Comparison of ENCODE assay signal across 3 cellular contexts in the genomic region with DNA sequence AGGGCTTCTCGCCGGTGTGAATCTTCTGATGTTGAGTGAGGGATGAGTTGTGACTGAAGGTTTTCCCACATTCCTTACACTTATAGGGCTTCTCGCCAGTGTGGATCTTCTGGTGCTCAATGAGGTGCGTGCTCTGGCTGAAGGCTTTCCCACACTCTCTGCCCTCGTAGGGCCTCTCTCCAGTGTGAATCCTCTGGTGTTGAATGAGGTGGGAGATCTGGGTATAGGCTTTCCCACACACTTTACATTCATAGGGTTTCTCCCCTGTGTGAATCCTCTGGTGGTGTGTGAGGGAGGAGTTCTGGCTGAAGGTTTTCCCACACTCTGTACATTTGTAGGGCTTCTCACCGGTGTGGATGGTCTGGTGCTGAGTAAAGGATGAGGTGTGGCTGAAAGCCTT.
TF ChIP-seq lines count a peak whose summit lies in the region.

No MANE protein-coding gene starts in this region.

TF ChIP-seq in A549, 52 proteins besides CTCF, POLR2A, EP300 and RAD21:
- TF ChIP-seq KDM1A (IDR thresholded peaks at IDR 0.05; ENCODE audit: low read depth) (0 out of 2 replicates have a peak, but pooled peaks have one; percentile 53), MAFK (IDR thresholded peaks at IDR 0.05; ENCODE audit: partially characterized antibody) (no peak), GATA3 (IDR thresholded peaks at IDR 0.05; ENCODE audit: borderline replicate concordance) (no peak), JUNB (IDR thresholded peaks at IDR 0.05) (no peak), KDM5A (IDR thresholded peaks at IDR 0.05) (no peak)
- TF ChIP-seq, protein P1, sequence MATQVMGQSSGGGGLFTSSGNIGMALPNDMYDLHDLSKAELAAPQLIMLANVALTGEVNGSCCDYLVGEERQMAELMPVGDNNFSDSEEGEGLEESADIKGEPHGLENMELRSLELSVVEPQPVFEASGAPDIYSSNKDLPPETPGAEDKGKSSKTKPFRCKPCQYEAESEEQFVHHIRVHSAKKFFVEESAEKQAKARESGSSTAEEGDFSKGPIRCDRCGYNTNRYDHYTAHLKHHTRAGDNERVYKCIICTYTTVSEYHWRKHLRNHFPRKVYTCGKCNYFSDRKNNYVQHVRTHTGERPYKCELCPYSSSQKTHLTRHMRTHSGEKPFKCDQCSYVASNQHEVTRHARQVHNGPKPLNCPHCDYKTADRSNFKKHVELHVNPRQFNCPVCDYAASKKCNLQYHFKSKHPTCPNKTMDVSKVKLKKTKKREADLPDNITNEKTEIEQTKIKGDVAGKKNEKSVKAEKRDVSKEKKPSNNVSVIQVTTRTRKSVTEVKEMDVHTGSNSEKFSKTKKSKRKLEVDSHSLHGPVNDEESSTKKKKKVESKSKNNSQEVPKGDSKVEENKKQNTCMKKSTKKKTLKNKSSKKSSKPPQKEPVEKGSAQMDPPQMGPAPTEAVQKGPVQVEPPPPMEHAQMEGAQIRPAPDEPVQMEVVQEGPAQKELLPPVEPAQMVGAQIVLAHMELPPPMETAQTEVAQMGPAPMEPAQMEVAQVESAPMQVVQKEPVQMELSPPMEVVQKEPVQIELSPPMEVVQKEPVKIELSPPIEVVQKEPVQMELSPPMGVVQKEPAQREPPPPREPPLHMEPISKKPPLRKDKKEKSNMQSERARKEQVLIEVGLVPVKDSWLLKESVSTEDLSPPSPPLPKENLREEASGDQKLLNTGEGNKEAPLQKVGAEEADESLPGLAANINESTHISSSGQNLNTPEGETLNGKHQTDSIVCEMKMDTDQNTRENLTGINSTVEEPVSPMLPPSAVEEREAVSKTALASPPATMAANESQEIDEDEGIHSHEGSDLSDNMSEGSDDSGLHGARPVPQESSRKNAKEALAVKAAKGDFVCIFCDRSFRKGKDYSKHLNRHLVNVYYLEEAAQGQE (IDR thresholded peaks at IDR 0.05): no peak

TF ChIP-seq in HCT116, 20 proteins besides CTCF, POLR2A, EP300 and RAD21:
- TF ChIP-seq CBX3 (IDR thresholded peaks at IDR 0.05; ENCODE audit: low read depth) (peak; percentile 17; the same call in 1 of the 2 replicates), JUND (IDR thresholded peaks at IDR 0.05) (no peak)

TF ChIP-seq in K562, 482 proteins besides CTCF, POLR2A, EP300 and RAD21 (continues in another document):
- TF ChIP-seq MTA3 (IDR thresholded peaks at IDR 0.05; ENCODE audit: borderline replicate concordance) (0 out of 2 replicates have a peak, but pooled peaks have one; percentile 39), NFIC (IDR thresholded peaks at IDR 0.05) (no peak), C11orf30 (IDR thresholded peaks at IDR 0.05; ENCODE audit: low read depth) (no peak), TRIM28 (IDR thresholded peaks at IDR 0.05) (peak; percentile 99), MLLT1 (IDR thresholded peaks at IDR 0.05) (no peak), KDM5B (IDR thresholded peaks at IDR 0.05; ENCODE audit: insufficient replicate concordance, low read depth, low read length) (no peak), ZNF584 (CRISPR knock-in tag; IDR thresholded peaks at IDR 0.05; ENCODE audit: low read depth) (no peak), ZNF197 (CRISPR knock-in tag; IDR thresholded peaks at IDR 0.05; ENCODE audit: low read depth) (no peak), CBX5 (IDR thresholded peaks at IDR 0.05; ENCODE audit: borderline replicate concordance, low read depth) (peak; percentile 55), CUX1 (CRISPR knock-in tag; IDR thresholded peaks at IDR 0.05) (no peak), ZNF282 (CRISPR knock-in tag; IDR thresholded peaks at IDR 0.05) (no peak), ZNF785 (CRISPR knock-in tag; IDR thresholded peaks at IDR 0.05) (no peak), ZNF668 (CRISPR knock-in tag; IDR thresholded peaks at IDR 0.05) (no peak), ARHGAP35 (IDR thresholded peaks at IDR 0.05; ENCODE audit: partially characterized antibody) (no peak), ZBTB40 (IDR thresholded peaks at IDR 0.05) (no peak), ZBTB40 (CRISPR knock-in tag; IDR thresholded peaks at IDR 0.05) (no peak), GATAD2A (IDR thresholded peaks at IDR 0.05) (no peak), ZEB2 (IDR thresholded peaks at IDR 0.05) (0 out of 2 replicates have a peak, but pooled peaks have one; percentile 17), CBFB (CRISPR knock-in tag; IDR thresholded peaks at IDR 0.05) (no peak), ELF4 (CRISPR knock-in tag; IDR thresholded peaks at IDR 0.05) (no peak), TRIM24 (IDR thresholded peaks at IDR 0.05) (peak in 1 of 2 experiments; percentile 60; a peak in 2 of 4 replicates), FOXM1 (IDR thresholded peaks at IDR 0.05; ENCODE audit: low read depth) (no peak), FOXM1 (CRISPR knock-in tag; IDR thresholded peaks at IDR 0.05; ENCODE audit: low read depth) (no peak), CBX3 (IDR thresholded peaks at IDR 0.05; ENCODE audit: borderline replicate concordance in 1 of 2, low read length in 2 of 2) (peak; percentile 23 to 72; a peak in 2 of 3 replicates), ZFP1 (CRISPR knock-in tag; IDR thresholded peaks at IDR 0.05) (no peak), GATAD2B (IDR thresholded peaks at IDR 0.05; ENCODE audit: borderline replicate concordance) (no peak)
- TF ChIP-seq, protein P2, sequence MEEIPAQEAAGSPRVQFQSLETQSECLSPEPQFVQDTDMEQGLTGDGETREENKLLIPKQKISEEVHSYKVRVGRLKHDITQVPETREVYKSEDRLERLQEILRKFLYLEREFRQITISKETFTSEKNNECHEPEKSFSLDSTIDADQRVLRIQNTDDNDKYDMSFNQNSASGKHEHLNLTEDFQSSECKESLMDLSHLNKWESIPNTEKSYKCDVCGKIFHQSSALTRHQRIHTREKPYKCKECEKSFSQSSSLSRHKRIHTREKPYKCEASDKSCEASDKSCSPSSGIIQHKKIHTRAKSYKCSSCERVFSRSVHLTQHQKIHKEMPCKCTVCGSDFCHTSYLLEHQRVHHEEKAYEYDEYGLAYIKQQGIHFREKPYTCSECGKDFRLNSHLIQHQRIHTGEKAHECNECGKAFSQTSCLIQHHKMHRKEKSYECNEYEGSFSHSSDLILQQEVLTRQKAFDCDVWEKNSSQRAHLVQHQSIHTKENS (CRISPR knock-in tag; IDR thresholded peaks at IDR 0.05): no peak
- TF ChIP-seq, protein P3, sequence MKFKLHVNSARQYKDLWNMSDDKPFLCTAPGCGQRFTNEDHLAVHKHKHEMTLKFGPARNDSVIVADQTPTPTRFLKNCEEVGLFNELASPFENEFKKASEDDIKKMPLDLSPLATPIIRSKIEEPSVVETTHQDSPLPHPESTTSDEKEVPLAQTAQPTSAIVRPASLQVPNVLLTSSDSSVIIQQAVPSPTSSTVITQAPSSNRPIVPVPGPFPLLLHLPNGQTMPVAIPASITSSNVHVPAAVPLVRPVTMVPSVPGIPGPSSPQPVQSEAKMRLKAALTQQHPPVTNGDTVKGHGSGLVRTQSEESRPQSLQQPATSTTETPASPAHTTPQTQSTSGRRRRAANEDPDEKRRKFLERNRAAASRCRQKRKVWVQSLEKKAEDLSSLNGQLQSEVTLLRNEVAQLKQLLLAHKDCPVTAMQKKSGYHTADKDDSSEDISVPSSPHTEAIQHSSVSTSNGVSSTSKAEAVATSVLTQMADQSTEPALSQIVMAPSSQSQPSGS (CRISPR knock-in tag; IDR thresholded peaks at IDR 0.05): no peak
